ENCODE assay signal across 24 cellular contexts in genomic region chr15:34496616-34497015, GRCh38.
"Had no signal": no experiment of that assay in that cellular context is flagged by ENCODE, and none has a peak within 500 bp of the region (broad histone marks: within the 10 kb centered on the region; RNA-seq: fewer than 3 reads in every experiment).

No MANE protein-coding gene starts in this region.

- H3K9ac ChIP-seq: parathyroid adenoma had no signal

- H3K4me3 ChIP-seq: lung, right lobe of liver, vagina had no signal

- H3K4me3 Mint-ChIP-seq: activated naive CD8-positive, alpha-beta T cell treated with anti-CD3 and anti-CD28 coated beads, Interleukin-2, amount 10 ng/mL, durations not matched to agents 7 days and 5 days; endodermal cell had no signal

- H3K36me3 Mint-ChIP-seq: stimulated activated effector memory CD8-positive, alpha-beta T cell treated with anti-CD3 and anti-CD28 coated beads, Interleukin-12 subunit alpha, Interleukin-12 subunit beta, amount 100 ng/mL, for 72 hours had no signal

- H3K27ac Mint-ChIP-seq: activated naive CD8-positive, alpha-beta T cell treated with anti-CD3 and anti-CD28 coated beads, Interleukin-2, amount 10 ng/mL, durations not matched to agents 7 days and 5 days; endodermal cell; stimulated activated effector memory CD8-positive, alpha-beta T cell treated with anti-CD3 and anti-CD28 coated beads, Interleukin-12 subunit alpha, Interleukin-12 subunit beta, amount 100 ng/mL, for 72 hours had no signal

- H3K4me1 ChIP-seq: parathyroid adenoma, right lobe of liver had no signal

- ATAC-seq: gastroesophageal sphincter; stimulated activated effector memory CD8-positive, alpha-beta T cell treated with anti-CD3 and anti-CD28 coated beads, Interleukin-12 subunit alpha, Interleukin-12 subunit beta, amount 100 ng/mL, for 72 hours had no signal

- DNase-seq: activated CD4-positive, alpha-beta T cell treated with anti-CD3 and anti-CD28 coated beads, Interleukin-2, amount 50 U/mL, for 4 hours; activated naive CD4-positive, alpha-beta T cell treated with Interleukin-2 at 50 U/mL for 16 hours; activated naive CD8-positive, alpha-beta T cell treated with anti-CD3 and anti-CD28 coated beads, Interleukin-2, amount 10 ng/mL, durations not matched to agents 7 days and 5 days; activated T-cell treated with anti-CD3 and anti-CD28 coated beads, Interleukin-2, amount 50 U/mL, for 48 hours; amniotic stem cell; cerebellar nuclear complex; cortex of kidney; endodermal cell; head of caudate nucleus; islet precursor cell; naive B cell; nucleus accumbens; right lobe of liver; small intestine; stimulated activated CD4-positive, alpha-beta T cell treated with anti-CD3 and anti-CD28 coated beads, Interleukin-2, amount 100 ng/mL, for 24 hours; stomach; T-helper 9 cell; trophoblast cell had no signal

- H3K36me3 ChIP-seq: gastroesophageal sphincter, right lobe of liver, stomach, vagina had no signal

- H3K27me3 ChIP-seq: right lobe of liver, vagina had no signal

- H3K27ac ChIP-seq: gastroesophageal sphincter, parathyroid adenoma, right lobe of liver, stomach, vagina had no signal

- FAIRE-seq: bronchial epithelial cell, small intestine had no signal

- H3K9me3 ChIP-seq: right lobe of liver, vagina had no signal
